ENCODE assay signal across 10 cellular contexts in genomic region chr10:24957624-24958435, GRCh38. TPM values are rescaled to one million over a fixed set of nuclear protein-coding genes. Genes with fewer than 3 reads are reported as not detected.
DNase-seq lines count a peak whose midpoint lies in the region; ATAC-seq and TF ChIP-seq lines count a peak whose summit lies in the region.
"Had no signal": no experiment of that assay in that cellular context is flagged by ENCODE, and none has a peak within 500 bp of the region (broad histone marks: within the 10 kb centered on the region; RNA-seq: fewer than 3 reads in every experiment).

No MANE protein-coding gene starts in this region.

- no peak overlapping the region for H3K27ac Mint-ChIP-seq in stimulated activated effector memory CD8-positive, alpha-beta T cell treated with anti-CD3 and anti-CD28 coated beads, Interleukin-12 subunit alpha, Interleukin-12 subunit beta, amount 100 ng/mL, for 72 hours
- no peak overlapping the region for H3K27ac Mint-ChIP-seq in T-helper 2 cell treated with Interferon-gamma antibody and Interleukin-4, amounts not matched to agents 5 μg/mL and 100 μg/mL, for 36 hours

- TF ChIP-seq CTCF in left lung (IDR thresholded peaks at IDR 0.05) (no peak), WERI-Rb-1 (IDR thresholded peaks at IDR 0.05; ENCODE audit: low read depth, low read length) (no peak)

- H3K36me3 Mint-ChIP-seq in stimulated activated effector memory CD8-positive, alpha-beta T cell treated with anti-CD3 and anti-CD28 coated beads, Interleukin-12 subunit alpha, Interleukin-12 subunit beta, amount 100 ng/mL, for 72 hours = peaks cover 5% of the 10 kb centered on the region
- H3K36me3 Mint-ChIP-seq in T-helper 2 cell treated with Interferon-gamma antibody and Interleukin-4, amounts not matched to agents 5 μg/mL and 100 μg/mL, for 36 hours (ENCODE audit: low read depth) = no peaks in the 10 kb centered on the region

- H3K4me3 Mint-ChIP-seq in stimulated activated effector memory CD8-positive, alpha-beta T cell treated with anti-CD3 and anti-CD28 coated beads, Interleukin-12 subunit alpha, Interleukin-12 subunit beta, amount 100 ng/mL, for 72 hours = no peak overlapping the region
- no peak overlapping the region for H3K4me3 Mint-ChIP-seq in T-helper 2 cell treated with Interferon-gamma antibody and Interleukin-4, amounts not matched to agents 5 μg/mL and 100 μg/mL, for 36 hours

- intact Hi-C loops in left lung (cut with DNase I) = no loop called here

- peak; percentile 92 for DNase-seq in LHCN-M2 (ENCODE audit: low read depth)
- no peak for DNase-seq in left lung
- DNase-seq in Kasumi-1 (lab: John Stamatoyannopoulos, UW) = no peak
- no peak for DNase-seq in stimulated activated effector memory CD8-positive, alpha-beta T cell treated with anti-CD3 and anti-CD28 coated beads, Interleukin-12 subunit alpha, Interleukin-12 subunit beta, amount 100 ng/mL, for 72 hours (ENCODE audit: low spot score in 2 of 2)
- DNase-seq in T-helper 2 cell treated with Interferon-gamma antibody and Interleukin-4, amounts not matched to agents 5 μg/mL and 100 μg/mL, for 36 hours (ENCODE audit: low spot score) = no peak
- DNase-seq in WERI-Rb-1 = no peak
- DNase-seq: NCI-H2081 treated with DMSO at 0.1 percent for 48 hours had no signal

- no peaks in the 10 kb centered on the region for H3K4me1 ChIP-seq in left lung

- peaks cover 9% of the 10 kb centered on the region for H3K4me1 Mint-ChIP-seq in stimulated activated effector memory CD8-positive, alpha-beta T cell treated with anti-CD3 and anti-CD28 coated beads, Interleukin-12 subunit alpha, Interleukin-12 subunit beta, amount 100 ng/mL, for 72 hours
- H3K4me1 Mint-ChIP-seq in T-helper 2 cell treated with Interferon-gamma antibody and Interleukin-4, amounts not matched to agents 5 μg/mL and 100 μg/mL, for 36 hours (ENCODE audit: low read depth) = peaks cover 4% of the 10 kb centered on the region

- H3K27me3 ChIP-seq in left lung (peaks cover 0 to 10% of the 10 kb centered on the region in 2 donors), WERI-Rb-1 (ENCODE audit: insufficient read depth, low read depth, severe bottlenecking) (no peaks in the 10 kb centered on the region)

- no peaks in the 10 kb centered on the region for H3K9me3 Mint-ChIP-seq in stimulated activated effector memory CD8-positive, alpha-beta T cell treated with anti-CD3 and anti-CD28 coated beads, Interleukin-12 subunit alpha, Interleukin-12 subunit beta, amount 100 ng/mL, for 72 hours
- H3K9me3 Mint-ChIP-seq in T-helper 2 cell treated with Interferon-gamma antibody and Interleukin-4, amounts not matched to agents 5 μg/mL and 100 μg/mL, for 36 hours = no peaks in the 10 kb centered on the region

- peaks cover 13% of the 10 kb centered on the region for H3K27me3 Mint-ChIP-seq in T-helper 2 cell treated with Interferon-gamma antibody and Interleukin-4, amounts not matched to agents 5 μg/mL and 100 μg/mL, for 36 hours (ENCODE audit: low read depth)

- peak; percentile 67 for ATAC-seq in left lung
- ATAC-seq in stimulated activated effector memory CD8-positive, alpha-beta T cell treated with anti-CD3 and anti-CD28 coated beads, Interleukin-12 subunit alpha, Interleukin-12 subunit beta, amount 100 ng/mL, for 72 hours = no peak

- H3K9me3 ChIP-seq in left lung = no peaks in the 10 kb centered on the region
- H3K9me3 ChIP-seq in WERI-Rb-1 (ENCODE audit: severe bottlenecking) = no peaks in the 10 kb centered on the region

- no peak overlapping the region for H3K4me3 ChIP-seq in left lung
- H3K4me3 ChIP-seq in WERI-Rb-1 (ENCODE audit: low read depth, low read length) = no peak overlapping the region

- H3K27ac ChIP-seq in cingulate gyrus (ENCODE audit: low read depth, low read length) (peak overlapping the region; percentile 83), left lung (peak overlapping the region; percentile 68 to 76), temporal lobe (ENCODE audit: low read depth, low read length) (peak overlapping the region; percentile 90), WERI-Rb-1 (no peak overlapping the region)
- H3K27ac ChIP-seq: VCaP had no signal

- H3K36me3 ChIP-seq in left lung = no peaks in the 10 kb centered on the region
- H3K36me3 ChIP-seq in WERI-Rb-1 = no peaks in the 10 kb centered on the region

RNA-seq across cellular contexts. Expression of gene PRTFDC1, which starts 5.4 kb away (rescaled TPM):
- total RNA-seq in LHCN-M2 (2014; rRNA removed) (1.6 and 2.2 TPM in 2 replicates), left lung (1 to 10 TPM; 5.2 to 8.2 TPM), temporal lobe (24.3 TPM)
- polyA plus RNA-seq in LHCN-M2 (2012) = 1.3 TPM

RNA-seq across cellular contexts. Expression of gene ENKUR, which starts 58.1 kb away (rescaled TPM):
- not detected in 2 replicates for total RNA-seq in LHCN-M2 (2014; rRNA removed)
- not detected for polyA plus RNA-seq in LHCN-M2 (2012)
- total RNA-seq in left lung = 1 to 10 TPM in 1 of 2 donors, under 1 TPM in 1; 0.06 to 4.3 TPM
- total RNA-seq in temporal lobe = 3.7 TPM

RNA-seq across cellular contexts. Expression of gene THNSL1, which starts 58.6 kb away (rescaled TPM):
- 6.0 and 7.9 TPM in 2 replicates for total RNA-seq in LHCN-M2 (2014; rRNA removed)
- polyA plus RNA-seq in LHCN-M2 (2012) = 1.9 TPM
- 1 to 10 TPM; 3.9 to 4.1 TPM for total RNA-seq in left lung
- total RNA-seq in temporal lobe = 12.3 TPM
